1 cellular context compared by ENCODE assay signal in the genomic region with DNA sequence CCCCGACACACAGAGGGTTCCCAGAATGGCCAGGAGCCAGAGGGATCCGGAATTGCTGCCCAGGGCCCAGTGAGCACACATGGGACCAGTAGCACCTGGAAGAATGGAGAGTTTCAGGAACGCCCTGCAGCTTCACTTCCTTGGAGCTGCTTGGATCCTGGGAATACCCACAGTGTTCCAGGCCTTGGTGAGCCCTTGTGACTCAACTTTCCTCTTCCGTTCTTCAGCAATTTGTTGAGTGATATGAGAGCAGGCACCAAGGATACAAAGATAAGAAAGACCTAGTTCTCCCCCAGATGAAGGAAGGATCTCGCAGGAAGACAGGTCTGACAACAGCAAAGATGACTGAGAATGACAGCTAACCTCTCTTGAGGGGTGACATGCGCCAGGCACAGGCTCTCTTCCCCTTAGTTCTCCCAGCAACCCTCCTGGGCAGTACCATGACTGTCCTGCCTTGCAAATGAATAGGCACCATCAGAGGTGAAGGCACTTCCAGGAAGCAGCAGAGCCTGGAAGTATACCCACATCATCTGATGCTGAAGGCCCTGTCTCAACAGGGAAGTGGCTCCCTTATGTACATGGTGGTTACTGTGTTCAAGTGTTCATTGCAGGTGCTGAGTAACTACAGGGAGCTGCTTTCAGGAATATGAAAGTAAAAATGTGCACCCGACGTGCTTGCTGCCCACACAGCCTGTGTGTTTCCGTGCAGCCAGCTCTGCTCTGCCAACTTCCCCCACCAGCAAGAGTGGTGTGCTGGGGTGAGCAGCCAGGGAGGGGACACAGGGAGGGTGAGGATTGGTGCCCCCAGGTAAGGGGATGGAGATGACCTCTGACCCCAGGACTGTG.
TF ChIP-seq lines count a peak whose summit lies in the region.

No MANE protein-coding gene starts in this region.

TF ChIP-seq in HepG2, 621 proteins besides CTCF, POLR2A, EP300 and RAD21 (continued from another document and continues in another):
- TF ChIP-seq ZNF432 (CRISPR knock-in tag; IDR thresholded peaks at IDR 0.05; ENCODE audit: borderline replicate concordance) (no peak), ZNF230 (CRISPR knock-in tag; IDR thresholded peaks at IDR 0.05) (no peak), ZNF687 (CRISPR knock-in tag; IDR thresholded peaks at IDR 0.05) (peak; percentile 55), ZNF34 (CRISPR knock-in tag; IDR thresholded peaks at IDR 0.05; ENCODE audit: borderline replicate concordance) (no peak), TEAD3 (CRISPR knock-in tag; optimal IDR thresholded peaks at IDR 0.05; ENCODE audit: borderline replicate concordance) (peak; percentile 12), ARID5B (CRISPR knock-in tag; IDR thresholded peaks at IDR 0.05) (no peak), ZFY (CRISPR knock-in tag; IDR thresholded peaks at IDR 0.05) (no peak), ZNF558 (CRISPR knock-in tag; IDR thresholded peaks at IDR 0.05; ENCODE audit: borderline replicate concordance) (no peak), TAF1 (CRISPR knock-in tag; IDR thresholded peaks at IDR 0.05) (no peak), KLF16 (CRISPR knock-in tag; IDR thresholded peaks at IDR 0.05) (no peak), TBX2 (CRISPR knock-in tag; IDR thresholded peaks at IDR 0.05; ENCODE audit: borderline replicate concordance) (0 out of 2 replicates have a peak, but pooled peaks have one; percentile 26), BATF2 (CRISPR knock-in tag; IDR thresholded peaks at IDR 0.05) (no peak), HCFC1 (IDR thresholded peaks at IDR 0.05; ENCODE audit: low read depth, low read length) (no peak), FOXA3 (CRISPR knock-in tag; IDR thresholded peaks at IDR 0.05) (no peak), ZSCAN22 (CRISPR knock-in tag; IDR thresholded peaks at IDR 0.05) (0 out of 2 replicates have a peak, but pooled peaks have one; percentile 31), RFX5 (IDR thresholded peaks at IDR 0.05; ENCODE audit: low read depth, low read length) (no peak), DBP (CRISPR knock-in tag; IDR thresholded peaks at IDR 0.05; ENCODE audit: not compliant biosample characterization) (no peak), NFKB2 (CRISPR knock-in tag; IDR thresholded peaks at IDR 0.05; ENCODE audit: borderline replicate concordance) (no peak), PHF21A (CRISPR knock-in tag; IDR thresholded peaks at IDR 0.05) (no peak), ZNF256 (CRISPR knock-in tag; conservative IDR thresholded peaks at IDR 0.05) (no peak), ZNF570 (CRISPR knock-in tag; IDR thresholded peaks at IDR 0.05; ENCODE audit: borderline replicate concordance) (no peak), ZNF331 (CRISPR knock-in tag; IDR thresholded peaks at IDR 0.05) (no peak), ZFP91 (CRISPR knock-in tag; IDR thresholded peaks at IDR 0.05; ENCODE audit: borderline replicate concordance) (no peak), ZNF569 (CRISPR knock-in tag; IDR thresholded peaks at IDR 0.05; ENCODE audit: borderline replicate concordance) (no peak), ZNF451 (CRISPR knock-in tag; IDR thresholded peaks at IDR 0.05) (no peak), SALL1 (CRISPR knock-in tag; IDR thresholded peaks at IDR 0.05) (no peak), RFX1 (IDR thresholded peaks at IDR 0.05) (no peak), ZNF784 (CRISPR knock-in tag; IDR thresholded peaks at IDR 0.05; ENCODE audit: borderline replicate concordance) (no peak), HMGXB4 (CRISPR knock-in tag; IDR thresholded peaks at IDR 0.05; ENCODE audit: borderline replicate concordance in 1 of 2, low read depth in 1 of 2) (no peak), CHCHD3 (CRISPR knock-in tag; IDR thresholded peaks at IDR 0.05) (no peak), KDM2A (CRISPR knock-in tag; IDR thresholded peaks at IDR 0.05; ENCODE audit: borderline replicate concordance, low read depth) (no peak), HOXA9 (CRISPR knock-in tag; IDR thresholded peaks at IDR 0.05; ENCODE audit: borderline replicate concordance) (no peak), ZNF776 (CRISPR knock-in tag; IDR thresholded peaks at IDR 0.05) (no peak), ZFAT (CRISPR knock-in tag; conservative IDR thresholded peaks at IDR 0.05) (no peak), ZNF777 (CRISPR knock-in tag; IDR thresholded peaks at IDR 0.05) (no peak), REXO4 (CRISPR knock-in tag; IDR thresholded peaks at IDR 0.05; ENCODE audit: borderline replicate concordance) (no peak)
- TF ChIP-seq, protein P1, sequence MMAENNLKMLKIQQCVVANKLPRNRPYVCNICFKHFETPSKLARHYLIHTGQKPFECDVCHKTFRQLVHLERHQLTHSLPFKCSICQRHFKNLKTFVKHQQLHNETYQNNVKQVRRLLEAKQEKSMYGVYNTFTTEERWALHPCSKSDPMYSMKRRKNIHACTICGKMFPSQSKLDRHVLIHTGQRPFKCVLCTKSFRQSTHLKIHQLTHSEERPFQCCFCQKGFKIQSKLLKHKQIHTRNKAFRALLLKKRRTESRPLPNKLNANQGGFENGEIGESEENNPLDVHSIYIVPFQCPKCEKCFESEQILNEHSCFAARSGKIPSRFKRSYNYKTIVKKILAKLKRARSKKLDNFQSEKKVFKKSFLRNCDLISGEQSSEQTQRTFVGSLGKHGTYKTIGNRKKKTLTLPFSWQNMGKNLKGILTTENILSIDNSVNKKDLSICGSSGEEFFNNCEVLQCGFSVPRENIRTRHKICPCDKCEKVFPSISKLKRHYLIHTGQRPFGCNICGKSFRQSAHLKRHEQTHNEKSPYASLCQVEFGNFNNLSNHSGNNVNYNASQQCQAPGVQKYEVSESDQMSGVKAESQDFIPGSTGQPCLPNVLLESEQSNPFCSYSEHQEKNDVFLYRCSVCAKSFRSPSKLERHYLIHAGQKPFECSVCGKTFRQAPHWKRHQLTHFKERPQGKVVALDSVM (CRISPR knock-in tag; IDR thresholded peaks at IDR 0.05), result no peak
- TF ChIP-seq, protein P2, sequence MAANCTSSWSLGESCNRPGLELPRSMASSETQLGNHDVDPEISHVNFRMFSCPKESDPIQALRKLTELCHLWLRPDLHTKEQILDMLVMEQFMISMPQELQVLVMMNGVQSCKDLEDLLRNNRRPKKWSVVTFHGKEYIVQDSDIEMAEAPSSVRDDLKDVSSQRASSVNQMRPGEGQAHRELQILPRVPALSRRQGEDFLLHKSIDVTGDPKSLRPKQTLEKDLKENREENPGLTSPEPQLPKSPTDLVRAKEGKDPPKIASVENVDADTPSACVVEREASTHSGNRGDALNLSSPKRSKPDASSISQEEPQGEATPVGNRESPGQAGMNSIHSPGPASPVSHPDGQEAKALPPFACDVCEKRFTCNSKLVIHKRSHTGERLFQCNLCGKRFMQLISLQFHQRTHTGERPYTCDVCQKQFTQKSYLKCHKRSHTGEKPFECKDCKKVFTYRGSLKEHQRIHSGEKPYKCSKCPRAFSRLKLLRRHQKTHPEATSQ (CRISPR knock-in tag; IDR thresholded peaks at IDR 0.05; ENCODE audit: borderline replicate concordance), result no peak
- TF ChIP-seq, protein P3, sequence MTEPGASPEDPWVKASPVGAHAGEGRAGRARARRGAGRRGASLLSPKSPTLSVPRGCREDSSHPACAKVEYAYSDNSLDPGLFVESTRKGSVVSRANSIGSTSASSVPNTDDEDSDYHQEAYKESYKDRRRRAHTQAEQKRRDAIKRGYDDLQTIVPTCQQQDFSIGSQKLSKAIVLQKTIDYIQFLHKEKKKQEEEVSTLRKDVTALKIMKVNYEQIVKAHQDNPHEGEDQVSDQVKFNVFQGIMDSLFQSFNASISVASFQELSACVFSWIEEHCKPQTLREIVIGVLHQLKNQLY (CRISPR knock-in tag; IDR thresholded peaks at IDR 0.05), result no peak
